In genomic region chr5:32522429-32523143, GRCh38 we compare ENCODE assay signal across 9 cellular contexts.
DNase-seq lines count a peak whose midpoint lies in the region; ATAC-seq and TF ChIP-seq lines count a peak whose summit lies in the region.
"Had no signal": no experiment of that assay in that cellular context is flagged by ENCODE, and none has a peak within 500 bp of the region (broad histone marks: within the 10 kb centered on the region; RNA-seq: fewer than 3 reads in every experiment).

No MANE protein-coding gene starts in this region.

- H3K4me1 Mint-ChIP-seq in osteocyte (ENCODE audit: unreplicated experiment): peaks cover 12% of the 10 kb centered on the region

- H3K27ac Mint-ChIP-seq in osteocyte (ENCODE audit: unreplicated experiment): no peak overlapping the region

- H3K36me3 Mint-ChIP-seq in osteocyte (ENCODE audit: unreplicated experiment): no peaks in the 10 kb centered on the region

- H3K4me3 ChIP-seq in fibroblast of mammary gland (ENCODE audit: control insufficient read depth, low read depth, low read length): no peak overlapping the region

- H3K4me3 Mint-ChIP-seq in osteocyte (ENCODE audit: unreplicated experiment): no peak overlapping the region

- TF ChIP-seq CTCF in fibroblast of mammary gland (conservative IDR thresholded peaks at IDR 0.05; ENCODE audit: control insufficient read depth, insufficient read depth, low read depth, low read length) (no peak), osteocyte (IDR thresholded peaks at IDR 0.05) (no peak)

- peaks cover 12% of the 10 kb centered on the region for H3K27me3 Mint-ChIP-seq in osteocyte (ENCODE audit: unreplicated experiment)

- ATAC-seq in HG02870 (IDR thresholded peaks at IDR 0.05; ENCODE audit: unreplicated experiment): no peak

- peak; percentile 46 for DNase-seq in activated T-cell treated with anti-CD3 and anti-CD28 coated beads, Interleukin-2, amount 50 U/mL, for 1 hour
- no peak for DNase-seq in activated T-cell treated with anti-CD3 and anti-CD28 coated beads for 4 hours
- DNase-seq in T-helper 22 cell (ENCODE audit: low read depth): peak; percentile 31
- DNase-seq in fibroblast of mammary gland (ENCODE audit: low read depth): peak; percentile 98
- peak; percentile 91 for DNase-seq in stromal cell of bone marrow (ENCODE audit: low read depth)
- no peak for DNase-seq in osteocyte (ENCODE audit: extremely low spot score, unreplicated experiment)
- no peak for DNase-seq in ureter (ENCODE audit: low spot score)
- DNase-seq: BE2C had no signal

- H3K9me3 Mint-ChIP-seq in osteocyte (ENCODE audit: unreplicated experiment): no peaks in the 10 kb centered on the region

Comparison
In these comparisons a context has a peak if more than half of its experiments do, and no peak if none do; other contexts are left out.
1. DNase-seq: peak in activated T-cell treated with anti-CD3 and anti-CD28 coated beads, Interleukin-2, amount 50 U/mL, for 1 hour (single experiment), T-helper 22 cell (single experiment), fibroblast of mammary gland (single experiment) and stromal cell of bone marrow (single experiment); none in activated T-cell treated with anti-CD3 and anti-CD28 coated beads for 4 hours (single experiment), osteocyte (single experiment) and ureter (single experiment).